Comparison of ENCODE assay signal across 11 cellular contexts in the genomic region with DNA sequence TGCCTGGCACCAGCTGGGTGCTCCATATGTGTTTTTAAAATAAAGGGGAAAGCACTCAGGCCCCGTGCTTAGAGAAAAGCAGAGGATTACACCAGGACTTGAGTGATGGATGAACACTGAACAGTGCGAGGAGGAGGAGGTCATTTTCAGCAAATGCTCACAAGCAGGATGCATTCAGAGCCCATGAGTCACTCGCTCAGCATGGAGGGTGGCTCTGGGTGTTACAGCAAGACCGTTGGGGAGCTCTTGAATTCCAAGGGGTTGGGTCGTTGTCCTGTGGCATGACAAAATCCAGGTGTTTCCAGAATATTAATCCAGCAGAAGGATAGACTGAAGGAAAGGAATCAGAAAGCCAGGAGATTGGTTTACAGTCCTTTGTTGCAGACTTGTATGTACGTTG. TPM values are rescaled to one million over a fixed set of nuclear protein-coding genes. Genes with fewer than 3 reads are reported as not detected.
DNase-seq lines count a peak whose midpoint lies in the region; ATAC-seq and TF ChIP-seq lines count a peak whose summit lies in the region.
"Had no signal": no experiment of that assay in that cellular context is flagged by ENCODE, and none has a peak within 500 bp of the region (broad histone marks: within the 10 kb centered on the region; RNA-seq: fewer than 3 reads in every experiment).

No MANE protein-coding gene starts in this region.

- H3K36me3 ChIP-seq in SJSA1 (peaks cover 8% of the 10 kb centered on the region; the same call in 1 of the 2 replicates), gastroesophageal sphincter (no peaks in the 10 kb centered on the region), smooth muscle cell (ENCODE audit: low read depth) (no peaks in the 10 kb centered on the region)
- H3K36me3 ChIP-seq: tibial nerve had no signal

- H3F3A ChIP-seq in smooth muscle cell (ENCODE audit: low read depth): peaks cover 33% of the 10 kb centered on the region

- TF ChIP-seq CTCF in gastroesophageal sphincter (IDR thresholded peaks at IDR 0.05) (no peak), smooth muscle cell (IDR thresholded peaks at IDR 0.05; ENCODE audit: borderline replicate concordance, insufficient read depth, poor library complexity, severe bottlenecking) (no peak)

- no peak for TF ChIP-seq POLR2A in gastroesophageal sphincter (IDR thresholded peaks at IDR 0.05)

- TF ChIP-seq EP300 in gastroesophageal sphincter (IDR thresholded peaks at IDR 0.05): no peak

- 13 to 47% methylated on average over 3 to 4 of the region's 6 CpGs for WGBS in gastroesophageal sphincter (ENCODE audit: low coverage in 1 of 2), 2 donors
- WGBS in smooth muscle cell (ENCODE audit: low lambda C conversion rate): 8% methylated on average over 6 of the region's 6 CpGs

- H3K4me2 ChIP-seq in smooth muscle cell: peak overlapping the region; percentile 77

- no peak overlapping the region for H2AFZ ChIP-seq in smooth muscle cell (ENCODE audit: low read depth)

- DNase-seq in H4 (ENCODE audit: low spot score) (peak; percentile 64), SJSA1 (ENCODE audit: low read depth in 1 of 2, low spot score in 2 of 2) (peak; percentile 88 to 94), smooth muscle cell (lab: John Stamatoyannopoulos, UW; ENCODE audit: unreplicated experiment) (no peak), NCI-H510A treated with DMSO at 0.1 percent for 48 hours (lab: John Stamatoyannopoulos, UW) (no peak), NCI-H1092 treated with DMSO at 0.1 percent for 48 hours (lab: John Stamatoyannopoulos, UW) (no peak)

- no peak overlapping the region for H3K4me3 ChIP-seq in SJSA1
- no peak overlapping the region for H3K4me3 ChIP-seq in gastroesophageal sphincter
- H3K4me3 ChIP-seq in smooth muscle cell: no peak overlapping the region
- H3K4me3 ChIP-seq: GM12878, tibial nerve had no signal

- H3K79me2 ChIP-seq in smooth muscle cell (ENCODE audit: low read depth): peaks cover 6% of the 10 kb centered on the region

- peak overlapping the region; percentile 92 for H3K27ac ChIP-seq in SJSA1
- peak overlapping the region in 3 of 4 donors; percentile 79 to 87 (median 87) for H3K27ac ChIP-seq in gastroesophageal sphincter
- H3K27ac ChIP-seq in smooth muscle cell (ENCODE audit: low read depth): peak overlapping the region; percentile 98
- H3K27ac ChIP-seq: tibial nerve had no signal

- H4K20me1 ChIP-seq in smooth muscle cell (ENCODE audit: low read depth): no peaks in the 10 kb centered on the region

- 0 out of 2 replicates have a peak, but pooled peaks cover 3% of the 10 kb centered on the region for H3K9me3 ChIP-seq in SJSA1 (replicated peaks)
- H3K9me3 ChIP-seq in gastroesophageal sphincter: no peaks in the 10 kb centered on the region
- H3K9me3 ChIP-seq in smooth muscle cell (replicated peaks; ENCODE audit: low read depth): no peaks in the 10 kb centered on the region
- H3K9me3 ChIP-seq: tibial nerve had no signal

- ATAC-seq in gastroesophageal sphincter (peak; percentile 81), GM18907 (IDR thresholded peaks at IDR 0.05; ENCODE audit: unreplicated experiment) (no peak)
- ATAC-seq: GM12878 had no signal

- H3K4me1 ChIP-seq in SJSA1 (replicated peaks): peaks cover 91% of the 10 kb centered on the region
- peaks cover 4 to 49% (median 26%) of the 10 kb centered on the region in 3 donors for H3K4me1 ChIP-seq in gastroesophageal sphincter
- H3K4me1 ChIP-seq in smooth muscle cell (ENCODE audit: low read depth): peaks cover 25% of the 10 kb centered on the region
- H3K4me1 ChIP-seq: tibial nerve had no signal

- H3K9ac ChIP-seq in smooth muscle cell (ENCODE audit: low read depth): peak overlapping the region; percentile 6

- H3K27me3 ChIP-seq in SJSA1 (replicated peaks) (no peaks in the 10 kb centered on the region), gastroesophageal sphincter (no peaks in the 10 kb centered on the region), smooth muscle cell (ENCODE audit: low read depth) (no peaks in the 10 kb centered on the region)
- H3K27me3 ChIP-seq: tibial nerve had no signal

RNA-seq across cellular contexts. Expression of gene BDKRB1, which starts 2.9 kb away (rescaled TPM):
- 0.19 and 0.41 TPM in 2 replicates for total RNA-seq in H4 (2014; rRNA removed; shearing (Covaris generic))
- total RNA-seq in SJSA1 (2014; rRNA removed; shearing (Covaris generic)): 0.34 and 10.3 TPM in 2 replicates
- total RNA-seq in gastroesophageal sphincter (1 to 10 TPM in 2 of 4 donors, under 1 TPM in 1, not detected in 1; 0.50 to 7.9 (median 1.2) TPM), smooth muscle cell (17.5 and 28.2 TPM in 2 replicates)
- polyA plus RNA-seq in smooth muscle cell: 29.3 and 39.6 TPM in 2 replicates
- total RNA-seq: activated CD8-positive, alpha-beta memory T cell treated with anti-CD3 and anti-CD28 coated beads for 36 hours; cerebellum had no signal
- polyA plus RNA-seq: GM12878 had no signal

RNA-seq across cellular contexts. Expression of gene BDKRB2, which starts 48.5 kb away (rescaled TPM):
- total RNA-seq in H4 (2014; rRNA removed; shearing (Covaris generic)): 4.5 and 5.4 TPM in 2 replicates
- total RNA-seq in SJSA1 (2014; rRNA removed; shearing (Covaris generic)): 21.6 and 28.2 TPM in 2 replicates
- total RNA-seq in gastroesophageal sphincter: 10 to 100 TPM in 1 of 4 donors, 1 to 10 TPM in 3; 3.3 to 13.6 (median 8.3) TPM
- 12.2 and 16.9 TPM in 2 replicates for total RNA-seq in smooth muscle cell
- polyA plus RNA-seq in smooth muscle cell: 10.4 and 16.6 TPM in 2 replicates
- total RNA-seq: activated CD8-positive, alpha-beta memory T cell treated with anti-CD3 and anti-CD28 coated beads for 36 hours; GM12878 had no signal

Comparison
In these comparisons a context has a peak if more than half of its experiments do, and no peak if none do; other contexts are left out.
1. DNase-seq: peak in H4 (single experiment) and SJSA1 (2 of 2); none in smooth muscle cell (single experiment), NCI-H510A treated with DMSO at 0.1 percent for 48 hours (single experiment) and NCI-H1092 treated with DMSO at 0.1 percent for 48 hours (single experiment).
2. Peak in every context shown above with its lines, with median percentiles within 50 percentile points of each other: H3K27ac ChIP-seq.